Comparison of ENCODE assay signal across 4 cellular contexts in the genomic region with DNA sequence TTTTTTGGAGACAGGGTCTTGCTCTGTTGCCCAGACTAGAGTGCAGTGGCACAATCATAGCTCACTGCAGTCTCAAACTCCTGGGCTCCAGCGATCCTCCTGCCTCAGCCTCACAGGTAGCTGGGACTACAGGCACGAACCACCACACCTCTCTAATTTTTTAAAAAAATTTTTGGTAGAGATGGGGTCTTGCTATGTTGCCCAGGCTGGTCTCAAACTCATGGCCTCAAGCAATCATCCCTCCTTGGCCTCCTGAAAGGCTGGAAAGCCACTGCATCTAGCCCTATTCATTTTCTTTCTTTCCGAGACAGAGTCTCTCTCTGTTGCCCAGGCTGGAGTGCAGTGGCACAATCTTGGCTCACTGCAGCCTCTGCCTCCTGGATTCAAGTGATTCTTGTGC.
DNase-seq lines count a peak whose midpoint lies in the region; ATAC-seq, FAIRE-seq and TF ChIP-seq lines count a peak whose summit lies in the region.
"Not testable (repeated sequence)": the region's sequence is repeated elsewhere in the genome, so short reads cannot be mapped to it uniquely, and the experiment has no call there.

No MANE protein-coding gene starts in this region.

- H3K4me2 ChIP-seq in K562 (ENCODE audit: insufficient read depth, low read length): not testable (repeated sequence)

- not testable (repeated sequence) for H3K79me2 ChIP-seq in K562 (ENCODE audit: control insufficient read depth, insufficient read depth, low read length)

- not testable (repeated sequence) for H3K4me1 ChIP-seq in K562 (replicated peaks in 1 of 2; ENCODE audit: control insufficient read depth in 2 of 2, insufficient read depth in 2 of 2, low read length in 2 of 2); esophagus muscularis mucosa; spleen

- H3K9me3 ChIP-seq in K562 (replicated peaks; ENCODE audit: control insufficient read depth, insufficient read depth, low read depth, low read length); esophagus muscularis mucosa; spleen: not testable (repeated sequence)

- H2AFZ ChIP-seq in K562 (ENCODE audit: low read depth, low read length): not testable (repeated sequence)

- not testable (repeated sequence) for FAIRE-seq in K562 (lab: Jason Lieb, UNC)

- not testable (repeated sequence) for TF ChIP-seq CTCF in K562 (IDR thresholded peaks at IDR 0.05 in 2 of 3, conservative IDR thresholded peaks at IDR 0.05 in 1 of 3; ENCODE audit: insufficient read depth in 2 of 3, low read depth in 1 of 3, low read length in 3 of 3); esophagus muscularis mucosa (IDR thresholded peaks at IDR 0.05); spleen (IDR thresholded peaks at IDR 0.05 in 8 of 11, conservative IDR thresholded peaks at IDR 0.05 in 3 of 11)

- BruUV-seq in K562 (replicated peaks; lab: Mats Ljungman, UMichigan): not testable (repeated sequence)

- not testable (repeated sequence) for H3K36me3 ChIP-seq in K562 (ENCODE audit: control insufficient read depth, insufficient read depth, low read length); esophagus muscularis mucosa; spleen

- peak; percentile 17 for DNase-seq in activated CD8-positive, alpha-beta memory T cell treated with anti-CD3 and anti-CD28 coated beads for 24 hours
- not testable (repeated sequence) for DNase-seq in K562 (ENCODE audit: extremely low read depth in 1 of 4, low spot score in 3 of 4)
- DNase-seq in esophagus muscularis mucosa (ENCODE audit: extremely low spot score): peak; percentile 80
- DNase-seq in spleen: peak; percentile 33

- not testable (repeated sequence) for TF ChIP-seq RAD21 in K562 (CRISPR knock-in tag; conservative IDR thresholded peaks at IDR 0.05 in 1 of 2, IDR thresholded peaks at IDR 0.05 in 1 of 2)

- 14% methylated on average over 3 of the region's 3 CpGs for WGBS in K562 (ENCODE audit: insufficient coverage, low coverage, missing lambda C conversion rate)
- WGBS in esophagus muscularis mucosa: 98% methylated on average over 3 of the region's 3 CpGs
- 83 to 96% (median 86%) methylated on average over 3 of the region's 3 CpGs for WGBS in spleen, 5 donors

- not testable (repeated sequence) for H4K20me1 ChIP-seq in K562 (replicated peaks; ENCODE audit: control insufficient read depth, insufficient read depth, low read length)

- intact Hi-C loops in K562 (cut with micrococcal nuclease); esophagus muscularis mucosa (cut with DNase I); spleen (cut with DNase I; ENCODE audit: low total_unique reads): not testable (repeated sequence)

- not testable (repeated sequence) for H3K9me1 ChIP-seq in K562 (ENCODE audit: control insufficient read depth, insufficient read depth, low read length)

- TF ChIP-seq POLR2A in K562 (conservative IDR thresholded peaks at IDR 0.05); esophagus muscularis mucosa (IDR thresholded peaks at IDR 0.05; ENCODE audit: low read depth); spleen (IDR thresholded peaks at IDR 0.05): not testable (repeated sequence)

- not testable (repeated sequence) for TF ChIP-seq EP300 in K562 (IDR thresholded peaks at IDR 0.05; ENCODE audit: low read length); esophagus muscularis mucosa (IDR thresholded peaks at IDR 0.05)

- in situ Hi-C loops in K562 (cut with MboI): not testable (repeated sequence)

- H3K9ac ChIP-seq in K562 (ENCODE audit: insufficient read depth in 1 of 2, low read depth in 2 of 2, low read length in 2 of 2): not testable (repeated sequence)

- POLR2A ChIA-PET in K562 (lab: Yijun Ruan, JAX): interaction anchor here (0.9 to 1.6 kb wide), 2 partner anchors 10 to 16 kb away, joined by 3 read pairs; no protein-coding TSS in a partner anchor

- not testable (repeated sequence) for H3K27ac ChIP-seq in K562 (ENCODE audit: extremely low read depth, low read depth, low read length); esophagus muscularis mucosa (replicated peaks in 1 of 4); spleen

- CTCF ChIA-PET in K562 (lab: Yijun Ruan, JAX; ENCODE audit: low intra/inter-chr PET ratio): not testable (repeated sequence)

- not testable (repeated sequence) for ATAC-seq in K562

- peaks cover 2 to 48% of the 10 kb centered on the region in 2 experiments; a peak in 4 of 5 replicates for H3K27me3 ChIP-seq in K562 (ENCODE audit: control insufficient read depth in 2 of 2, insufficient read depth in 2 of 2, low read length in 2 of 2)
- not testable (repeated sequence) for H3K27me3 ChIP-seq in esophagus muscularis mucosa; spleen (replicated peaks in 1 of 7)

- H3K4me3 ChIP-seq in K562, esophagus muscularis mucosa, spleen: not testable (repeated sequence)

TF ChIP-seq in K562, 482 proteins besides CTCF, POLR2A, EP300 and RAD21:
- TF ChIP-seq ZNF121 (CRISPR knock-in tag; conservative IDR thresholded peaks at IDR 0.05): peak; percentile 54; the same call in 1 of the 2 replicates
